In genomic region chr18:21975954-21976353, GRCh38 we compare ENCODE assay signal across 4 cellular contexts.
DNase-seq lines count a peak whose midpoint lies in the region; ATAC-seq, FAIRE-seq and TF ChIP-seq lines count a peak whose summit lies in the region.
"Not testable (repeated sequence)": the region's sequence is repeated elsewhere in the genome, so short reads cannot be mapped to it uniquely, and the experiment has no call there.

No MANE protein-coding gene starts in this region.

- TF ChIP-seq RAD21 in HepG2 (CRISPR knock-in tag; IDR thresholded peaks at IDR 0.05), result not testable (repeated sequence)

- TF ChIP-seq EP300 in HepG2 (IDR thresholded peaks at IDR 0.05; ENCODE audit: low read depth in 2 of 2, low read length in 2 of 2); HepG2 (CRISPR knock-in tag; IDR thresholded peaks at IDR 0.05; ENCODE audit: borderline replicate concordance): not testable (repeated sequence)

- H3K27me3 ChIP-seq in HepG2 (ENCODE audit: control insufficient read depth in 1 of 2, insufficient read depth in 2 of 2, low read length in 2 of 2), result not testable (repeated sequence)

- not testable (repeated sequence) for H3K4me3 ChIP-seq in HEK293 (ENCODE audit: low read depth, low read length); HepG2 (replicated peaks in 1 of 3; ENCODE audit: insufficient read depth in 1 of 3, low read depth in 2 of 3, low read length in 3 of 3)

- H3K79me2 ChIP-seq in HepG2 (ENCODE audit: insufficient read depth, low read length), result not testable (repeated sequence)

- not testable (repeated sequence) for H3K4me3 Mint-ChIP-seq in WTC11

- POLR2A ChIA-PET in HEK293 (lab: Yijun Ruan, JAX); WTC11 (lab: Charles Lee); HepG2 (lab: Yijun Ruan, JAX): not testable (repeated sequence)

- TF ChIP-seq CTCF in HEK293 (tag by site-specific recombination; IDR thresholded peaks at IDR 0.05); WTC11 (IDR thresholded peaks at IDR 0.05); HepG2 (CRISPR knock-in tag; IDR thresholded peaks at IDR 0.05): not testable (repeated sequence)

- not testable (repeated sequence) for H3K36me3 ChIP-seq in HEK293 (ENCODE audit: control insufficient read depth in 2 of 2, insufficient read depth in 1 of 2, low read length in 2 of 2); HepG2 (replicated peaks in 1 of 2; ENCODE audit: control insufficient read depth in 1 of 2, insufficient read depth in 2 of 2, low read length in 2 of 2)

- not testable (repeated sequence) for H4K20me1 ChIP-seq in HepG2 (ENCODE audit: insufficient read depth, low read length)

- H2AFZ ChIP-seq in HepG2 (ENCODE audit: low read length), result not testable (repeated sequence)

- BruUV-seq in HepG2 (replicated peaks; lab: Mats Ljungman, UMichigan), result not testable (repeated sequence)

- not testable (repeated sequence) for H3K9me3 ChIP-seq in HEK293 (ENCODE audit: control insufficient read depth, insufficient read depth, low read depth, low read length); HepG2 (ENCODE audit: low read length)

- intact Hi-C loops in HepG2 (cut with micrococcal nuclease; ENCODE audit: unreplicated experiment), result not testable (repeated sequence)

- WGBS in HepG2 (ENCODE audit: low lambda C conversion rate), result 80% methylated on average over 1 of the region's 1 CpG

- not testable (repeated sequence) for H3K27ac Mint-ChIP-seq in WTC11

- DNase-seq in NCI-H82 (lab: John Stamatoyannopoulos, UW), result peak; percentile 50
- DNase-seq in WTC11 (ENCODE audit: low spot score); HepG2 (ENCODE audit: low spot score): not testable (repeated sequence)

- TF ChIP-seq POLR2A in HepG2 (IDR thresholded peaks at IDR 0.05; ENCODE audit: insufficient read depth in 1 of 2, low read depth in 2 of 2, low read length in 2 of 2), result not testable (repeated sequence)

- not testable (repeated sequence) for H3K36me3 Mint-ChIP-seq in WTC11

- H3K27ac ChIP-seq in HEK293 (ENCODE audit: extremely low read depth, low read depth, low read length); HepG2 (ENCODE audit: extremely low read length, insufficient read depth, low read length): not testable (repeated sequence)

- H3K9me3 Mint-ChIP-seq in WTC11, result not testable (repeated sequence)

- H3K4me1 ChIP-seq in HEK293 (ENCODE audit: control insufficient read depth, insufficient read depth, low read length), result not testable (repeated sequence)
- peaks cover 31% of the 10 kb centered on the region for H3K4me1 ChIP-seq in HepG2 (ENCODE audit: insufficient read depth, low read length)

- not testable (repeated sequence) for H3K27me3 Mint-ChIP-seq in WTC11 (ENCODE audit: low read depth)

- CTCF ChIA-PET in HEK293 (lab: Yijun Ruan, JAX), result interaction anchor here (0.7 kb wide), 3 partner anchors 15 to 196 kb away, joined by 3 read pairs; no protein-coding TSS in a partner anchor
- CTCF ChIA-PET in WTC11 (lab: Charles Lee), result interaction anchor here (1.0 kb wide), 1 partner anchor 10 kb away, joined by 3 read pairs; no protein-coding TSS in a partner anchor
- CTCF ChIA-PET in HepG2 (lab: Yijun Ruan, JAX; ENCODE audit: low intra/inter-chr PET ratio, low total read pairs), result not testable (repeated sequence)

- H3K4me1 Mint-ChIP-seq in WTC11, result peaks cover 16% of the 10 kb centered on the region

- not testable (repeated sequence) for FAIRE-seq in HepG2 (lab: Jason Lieb, UNC)

- not testable (repeated sequence) for H3K9ac ChIP-seq in HepG2 (ENCODE audit: insufficient read depth, low read depth, low read length)

- in situ Hi-C loops in HepG2 (cut with HindIII; ENCODE audit: extremely low pct_ligation_motif_present, low pct_unique_long_range_greater_than_20kb), result not testable (repeated sequence)

- ATAC-seq in WTC11, HepG2: not testable (repeated sequence)

- not testable (repeated sequence) for H3K4me2 ChIP-seq in HepG2 (ENCODE audit: low read depth, low read length)

TF ChIP-seq in HEK293, 187 proteins besides CTCF, POLR2A, EP300 and RAD21:
- peak; percentile 78 for TF ChIP-seq ZNF121 (tag by site-specific recombination; IDR thresholded peaks at IDR 0.05)

TF ChIP-seq in WTC11, 78 proteins besides CTCF, POLR2A, EP300 and RAD21:
- peak; percentile 74 for TF ChIP-seq ZNF121 (CRISPR knock-in tag; IDR thresholded peaks at IDR 0.05)

TF ChIP-seq in HepG2, 621 proteins besides CTCF, POLR2A, EP300 and RAD21:
- peak; percentile 54; the same call in 1 of the 2 replicates for TF ChIP-seq ZNF121 (CRISPR knock-in tag; IDR thresholded peaks at IDR 0.05)
